19 cellular contexts compared by ENCODE assay signal in the genomic region with DNA sequence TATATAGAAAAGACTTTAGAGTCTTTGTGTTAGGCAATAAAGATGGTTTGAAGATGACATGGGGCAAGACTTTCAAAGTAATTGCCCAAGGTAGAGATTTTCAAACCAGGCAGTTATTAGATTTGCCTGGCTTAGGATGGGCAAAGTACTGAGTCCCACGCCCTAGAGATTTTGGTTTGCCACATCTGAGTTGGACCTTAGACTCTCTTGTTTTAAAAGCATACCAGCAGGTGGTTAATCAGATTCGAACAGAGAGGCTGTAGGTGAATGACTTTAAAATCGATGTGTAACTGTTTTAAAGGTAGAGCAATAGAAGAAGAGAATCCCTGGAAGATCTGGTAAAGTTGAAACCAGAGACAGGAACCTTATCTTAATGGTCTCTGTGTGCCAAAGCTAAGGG.
"Had no signal": no experiment of that assay in that cellular context is flagged by ENCODE, and none has a peak within 500 bp of the region (broad histone marks: within the 10 kb centered on the region; RNA-seq: fewer than 3 reads in every experiment).

No MANE protein-coding gene starts in this region.

- H3K9me3 ChIP-seq: heart left ventricle, left ventricle myocardium inferior, sigmoid colon had no signal

- H3K27me3 ChIP-seq: heart left ventricle, sigmoid colon had no signal

- H3K27me3 Mint-ChIP-seq: naive B cell had no signal

- H3K4me3 ChIP-seq: heart left ventricle, left ventricle myocardium inferior, lung, sigmoid colon, skin epidermis had no signal

- H3K36me3 Mint-ChIP-seq: naive B cell had no signal

- H3K4me3 Mint-ChIP-seq: nephron had no signal

- ATAC-seq: esophagus mucosa, heart left ventricle had no signal

- H3K36me3 ChIP-seq: heart left ventricle, left ventricle myocardium inferior, sigmoid colon had no signal

- DNase-seq: effector memory CD4-positive, alpha-beta T cell; heart left ventricle; hypothalamus; islet precursor cell; left ventricle myocardium inferior; mesenchymal stem cell; midbrain; naive B cell; sigmoid colon; stimulated activated CD4-positive, alpha-beta T cell treated with anti-CD3 and anti-CD28 coated beads, Interleukin-12 subunit alpha, Interleukin-12 subunit beta, amount 100 ng/mL, for 4 hours; stimulated activated naive CD4-positive, alpha-beta T cell treated with Interleukin-2 at 50 U/mL for 16 hours; trophoblast cell had no signal

- H3K27ac ChIP-seq: heart left ventricle, sigmoid colon, skin epidermis had no signal

- FAIRE-seq: endometrium, frontal cortex, urothelium cell line had no signal

- H3K27ac Mint-ChIP-seq: nephron had no signal

- H3K9me3 Mint-ChIP-seq: naive B cell, nephron had no signal
